ENCODE assay signal across 26 cellular contexts in the genomic region with DNA sequence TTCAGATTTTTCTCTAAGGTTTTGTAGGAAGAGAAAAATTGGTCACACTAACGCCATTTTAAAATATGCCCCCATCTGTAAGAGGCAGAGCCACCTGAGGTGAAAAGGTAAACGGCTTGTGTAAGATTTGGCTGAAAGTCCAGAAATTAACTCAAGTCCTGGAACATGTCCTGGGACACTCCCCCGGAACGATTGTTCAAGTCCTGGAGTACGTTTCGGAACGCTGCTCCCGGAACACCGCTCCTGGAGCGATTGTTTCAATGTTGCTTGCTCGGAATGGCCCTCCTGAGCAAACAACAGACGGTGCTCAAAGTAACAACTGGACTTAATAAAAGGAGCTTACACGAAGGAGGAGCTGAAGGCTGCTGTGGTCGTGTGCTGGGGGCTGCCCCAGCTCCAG.
DNase-seq lines count a peak whose midpoint lies in the region; ATAC-seq and TF ChIP-seq lines count a peak whose summit lies in the region.
"Had no signal": no experiment of that assay in that cellular context is flagged by ENCODE, and none has a peak within 500 bp of the region (broad histone marks: within the 10 kb centered on the region; RNA-seq: fewer than 3 reads in every experiment).

No MANE protein-coding gene starts in this region.

- H3K9me3 ChIP-seq in gastrocnemius medialis (no peaks in the 10 kb centered on the region), SJCRH30 (replicated peaks) (no peaks in the 10 kb centered on the region)
- H3K9me3 ChIP-seq: MG63, tibial nerve had no signal

- no peak for ATAC-seq in gastrocnemius medialis
- ATAC-seq: activated CD8-positive, alpha-beta T cell treated with anti-CD3 and anti-CD28 coated beads for 36 hours; heart left ventricle; left colon had no signal

- H3K27me3 ChIP-seq in gastrocnemius medialis (no peaks in the 10 kb centered on the region), SJCRH30 (no peaks in the 10 kb centered on the region)
- H3K27me3 ChIP-seq: heart left ventricle, MG63, tibial nerve had no signal

- no peaks in the 10 kb centered on the region for H3K4me1 ChIP-seq in gastrocnemius medialis
- H3K4me1 ChIP-seq in SJCRH30: no peaks in the 10 kb centered on the region
- H3K4me1 ChIP-seq: heart left ventricle, tibial nerve had no signal

- in situ Hi-C loops in gastrocnemius medialis (cut with MboI; ENCODE audit: low sequenced_read_pairs in 4 of 4): no loop called here

- H3K27ac ChIP-seq in gastrocnemius medialis (no peak overlapping the region), SJCRH30 (no peak overlapping the region)
- H3K27ac ChIP-seq: heart left ventricle, tibial nerve had no signal

- no peaks in the 10 kb centered on the region for H3K36me3 Mint-ChIP-seq in activated naive CD4-positive, alpha-beta T cell treated with anti-CD3 and anti-CD28 coated beads for 36 hours (ENCODE audit: low read depth)
- H3K36me3 Mint-ChIP-seq: naive B cell had no signal

- TF ChIP-seq CTCF in gastrocnemius medialis (IDR thresholded peaks at IDR 0.05 in 4 of 5, conservative IDR thresholded peaks at IDR 0.05 in 1 of 5): no peak

- no peak overlapping the region for H3K27ac Mint-ChIP-seq in activated naive CD4-positive, alpha-beta T cell treated with anti-CD3 and anti-CD28 coated beads for 36 hours
- H3K27ac Mint-ChIP-seq: activated CD8-positive, alpha-beta T cell treated with anti-CD3 and anti-CD28 coated beads for 36 hours; B cell; naive B cell had no signal

- peak; percentile 31 for DNase-seq in NCI-H1105 treated with DMSO at 0.1 percent for 48 hours (lab: John Stamatoyannopoulos, UW)
- no peak for DNase-seq in NCI-H1105 (lab: John Stamatoyannopoulos, UW)
- DNase-seq in NCI-H146 (lab: John Stamatoyannopoulos, UW): peak; percentile 60
- DNase-seq in NCI-H82 (lab: John Stamatoyannopoulos, UW): peak; percentile 78
- no peak for DNase-seq in gastrocnemius medialis
- no peak for DNase-seq in SJCRH30
- DNase-seq in activated naive CD4-positive, alpha-beta T cell treated with anti-CD3 and anti-CD28 coated beads for 36 hours: no peak
- no peak for DNase-seq in dedifferentiated amniotic fluid mesenchymal stem cell (ENCODE audit: extremely low spot score)
- DNase-seq: 8988T; activated CD8-positive, alpha-beta T cell treated with anti-CD3 and anti-CD28 coated beads for 36 hours; activated effector memory CD4-positive, alpha-beta T cell treated with anti-CD3 and anti-CD28 coated beads, Interleukin-2, amount 50 U/mL, for 16 hours; activated T-cell treated with anti-CD3 and anti-CD28 coated beads for 4 hours; COR-L47; DND-41; GOT3; heart left ventricle; left colon; mesenchymal stem cell; MG63; naive B cell; NCI-H1436; stimulated activated CD4-positive, alpha-beta T cell treated with anti-CD3 and anti-CD28 coated beads, Interleukin-4, amount 100 ng/mL, for 1 hour; stimulated activated naive CD4-positive, alpha-beta T cell treated with Interleukin-2 at 50 U/mL for 16 hours; T1000 had no signal

- H3K27me3 Mint-ChIP-seq in activated naive CD4-positive, alpha-beta T cell treated with anti-CD3 and anti-CD28 coated beads for 36 hours (ENCODE audit: low read depth): no peaks in the 10 kb centered on the region
- H3K27me3 Mint-ChIP-seq: activated CD8-positive, alpha-beta T cell treated with anti-CD3 and anti-CD28 coated beads for 36 hours; B cell; naive B cell had no signal

- H3K4me1 Mint-ChIP-seq in activated naive CD4-positive, alpha-beta T cell treated with anti-CD3 and anti-CD28 coated beads for 36 hours (ENCODE audit: low read depth): no peaks in the 10 kb centered on the region
- H3K4me1 Mint-ChIP-seq: B cell, naive B cell had no signal

- CTCF ChIA-PET in activated naive CD4-positive, alpha-beta T cell treated with anti-CD3 and anti-CD28 coated beads for 36 hours (lab: Charles Lee): no interaction called here

- no peaks in the 10 kb centered on the region for H3K36me3 ChIP-seq in gastrocnemius medialis
- H3K36me3 ChIP-seq in SJCRH30: no peaks in the 10 kb centered on the region
- H3K36me3 ChIP-seq: heart left ventricle, MG63, tibial nerve had no signal

- H3K4me3 ChIP-seq in gastrocnemius medialis (peak overlapping the region in 3 of 4 donors; percentile 13 to 36 (median 35)), SJCRH30 (no peak overlapping the region)
- H3K4me3 ChIP-seq: heart left ventricle, MG63 had no signal

- H3K4me3 Mint-ChIP-seq in activated naive CD4-positive, alpha-beta T cell treated with anti-CD3 and anti-CD28 coated beads for 36 hours: no peak overlapping the region
- H3K4me3 Mint-ChIP-seq: activated CD8-positive, alpha-beta T cell treated with anti-CD3 and anti-CD28 coated beads for 36 hours; B cell; naive B cell had no signal

- peaks cover 11% of the 10 kb centered on the region for H3K9me3 Mint-ChIP-seq in activated naive CD4-positive, alpha-beta T cell treated with anti-CD3 and anti-CD28 coated beads for 36 hours

- TF ChIP-seq POLR2A in gastrocnemius medialis (IDR thresholded peaks at IDR 0.05): no peak

- intact Hi-C loops in gastrocnemius medialis (cut with DNase I; ENCODE audit: low total_unique reads): no loop called here
- intact Hi-C loops in activated naive CD4-positive, alpha-beta T cell treated with anti-CD3 and anti-CD28 coated beads for 36 hours (cut with micrococcal nuclease): no loop called here

Comparison
In these comparisons a context has a peak if more than half of its experiments do, and no peak if none do; other contexts are left out.
1. DNase-seq: peak in NCI-H1105 treated with DMSO at 0.1 percent for 48 hours (single experiment), NCI-H146 (single experiment) and NCI-H82 (single experiment); none in NCI-H1105 (single experiment), gastrocnemius medialis (0 of 2), SJCRH30 (0 of 2), activated naive CD4-positive, alpha-beta T cell treated with anti-CD3 and anti-CD28 coated beads for 36 hours (single experiment) and dedifferentiated amniotic fluid mesenchymal stem cell (single experiment).